In genomic region chr6:49548613-49549304, GRCh38 we compare ENCODE assay signal across 32 cellular contexts. TPM values are rescaled to one million over a fixed set of nuclear protein-coding genes. Genes with fewer than 3 reads are reported as not detected.
DNase-seq lines count a peak whose midpoint lies in the region; ATAC-seq and TF ChIP-seq lines count a peak whose summit lies in the region.
"Had no signal": no experiment of that assay in that cellular context is flagged by ENCODE, and none has a peak within 500 bp of the region (broad histone marks: within the 10 kb centered on the region; RNA-seq: fewer than 3 reads in every experiment).

No MANE protein-coding gene starts in this region.

- H3K9me3 ChIP-seq in HUES48 (ENCODE audit: control insufficient read depth, insufficient read depth, low read length) (no peaks in the 10 kb centered on the region), iPS-20b (ENCODE audit: insufficient read depth, low read depth, low read length) (no peaks in the 10 kb centered on the region)
- H3K9me3 ChIP-seq: heart right ventricle, mucosa of descending colon, ovary, right atrium auricular region had no signal

- peaks cover 34% of the 10 kb centered on the region for H3K27me3 ChIP-seq in HUES48 (ENCODE audit: control insufficient read depth, insufficient read depth, low read length)
- H3K27me3 ChIP-seq in iPS-20b (ENCODE audit: insufficient read depth, low read length): peaks cover 46% of the 10 kb centered on the region
- H3K27me3 ChIP-seq: ovary had no signal

- H3K36me3 ChIP-seq in HUES48 (ENCODE audit: control insufficient read depth, insufficient read depth, low read length) (peaks cover 6% of the 10 kb centered on the region; the same call in 1 of the 2 replicates), iPS-20b (ENCODE audit: insufficient read depth, low read depth, low read length) (peaks cover 8% of the 10 kb centered on the region; the same call in 1 of the 2 replicates)
- H3K36me3 ChIP-seq: heart right ventricle, ovary, right atrium auricular region had no signal

- H3K27ac Mint-ChIP-seq in WTC11: no peak overlapping the region
- no peak overlapping the region for H3K27ac Mint-ChIP-seq in activated CD8-positive, alpha-beta T cell treated with anti-CD3 and anti-CD28 coated beads, Interleukin-2, amount 10 ng/mL, durations not matched to agents 7 days and 5 days
- H3K27ac Mint-ChIP-seq: activated CD4-positive, alpha-beta T cell treated with anti-CD3 and anti-CD28 coated beads, Interleukin-2, amount 10 ng/mL, durations not matched to agents 7 days and 5 days; activated CD8-positive, alpha-beta memory T cell treated with anti-CD3 and anti-CD28 coated beads, Interleukin-2, amount 10 ng/mL, durations not matched to agents 7 days and 5 days; activated T-cell treated with anti-CD3 and anti-CD28 coated beads, Interleukin-2, amount 50 U/mL, for 72 hours; CD14-positive monocyte; HFFc6; nephron; stimulated activated effector memory CD8-positive, alpha-beta T cell treated with anti-CD3 and anti-CD28 coated beads, Interleukin-12 subunit alpha, Interleukin-12 subunit beta, amount 100 ng/mL, for 72 hours had no signal

- POLR2A ChIA-PET in WTC11 (lab: Charles Lee): no interaction called here
- POLR2A ChIA-PET in activated CD8-positive, alpha-beta T cell treated with anti-CD3 and anti-CD28 coated beads, Interleukin-2, amount 10 ng/mL, durations not matched to agents 7 days and 5 days (lab: Charles Lee): no interaction called here

- H3K9ac ChIP-seq in HUES48 (ENCODE audit: low read depth, low read length) (no peak overlapping the region), iPS-20b (ENCODE audit: low read depth, low read length) (peak overlapping the region; percentile 50; the same call in 1 of the 2 replicates)

- H3K4me1 ChIP-seq in HUES48 (ENCODE audit: control insufficient read depth, insufficient read depth, low read length) (peaks cover 31% of the 10 kb centered on the region), iPS-20b (ENCODE audit: insufficient read depth, low read length) (peaks cover 28% of the 10 kb centered on the region; the same call in 1 of the 2 replicates)

- H3K36me3 Mint-ChIP-seq in WTC11: peaks cover 5% of the 10 kb centered on the region
- peaks cover 3% of the 10 kb centered on the region for H3K36me3 Mint-ChIP-seq in activated CD8-positive, alpha-beta T cell treated with anti-CD3 and anti-CD28 coated beads, Interleukin-2, amount 10 ng/mL, durations not matched to agents 7 days and 5 days (ENCODE audit: low read depth)
- H3K36me3 Mint-ChIP-seq: activated CD8-positive, alpha-beta memory T cell treated with anti-CD3 and anti-CD28 coated beads, Interleukin-2, amount 10 ng/mL, durations not matched to agents 7 days and 5 days; stimulated activated effector memory CD8-positive, alpha-beta T cell treated with anti-CD3 and anti-CD28 coated beads, Interleukin-12 subunit alpha, Interleukin-12 subunit beta, amount 100 ng/mL, for 72 hours had no signal

- H3K9me3 Mint-ChIP-seq in WTC11: no peaks in the 10 kb centered on the region
- H3K9me3 Mint-ChIP-seq in activated CD8-positive, alpha-beta T cell treated with anti-CD3 and anti-CD28 coated beads, Interleukin-2, amount 10 ng/mL, durations not matched to agents 7 days and 5 days (ENCODE audit: insufficient read depth): no peaks in the 10 kb centered on the region
- H3K9me3 Mint-ChIP-seq: activated CD4-positive, alpha-beta T cell treated with anti-CD3 and anti-CD28 coated beads, Interleukin-2, amount 10 ng/mL, durations not matched to agents 7 days and 5 days; activated T-cell treated with anti-CD3 and anti-CD28 coated beads, Interleukin-2, amount 50 U/mL, for 72 hours; HFFc6; nephron; stimulated activated effector memory CD8-positive, alpha-beta T cell treated with anti-CD3 and anti-CD28 coated beads, Interleukin-12 subunit alpha, Interleukin-12 subunit beta, amount 100 ng/mL, for 72 hours had no signal

- no peak for TF ChIP-seq CTCF in WTC11 (IDR thresholded peaks at IDR 0.05)

- CTCF ChIA-PET in WTC11 (lab: Charles Lee): interaction anchor here (0.6 to 5.0 kb wide), 6 partner anchors 9 to 74 kb away, joined by 3 to 45 read pairs (median 9); no protein-coding TSS in a partner anchor
- CTCF ChIA-PET in activated CD8-positive, alpha-beta T cell treated with anti-CD3 and anti-CD28 coated beads, Interleukin-2, amount 10 ng/mL, durations not matched to agents 7 days and 5 days (lab: Charles Lee): interaction anchor here (4.4 kb wide), 1 partner anchor 17 kb away, joined by 26 read pairs; no protein-coding TSS in a partner anchor

- H3K4me1 Mint-ChIP-seq in WTC11: peaks cover 40% of the 10 kb centered on the region
- peaks cover 20% of the 10 kb centered on the region for H3K4me1 Mint-ChIP-seq in activated CD8-positive, alpha-beta T cell treated with anti-CD3 and anti-CD28 coated beads, Interleukin-2, amount 10 ng/mL, durations not matched to agents 7 days and 5 days (ENCODE audit: low read depth)

- H3K4me3 ChIP-seq in HUES48 (ENCODE audit: low read depth, low read length) (0 out of 2 replicates have a peak overlapping the region, but pooled peaks have one; percentile 19), iPS-20b (ENCODE audit: low read length) (peak overlapping the region; percentile 37; the same call in 1 of the 2 replicates)
- H3K4me3 ChIP-seq: heart right ventricle, lung, mucosa of descending colon, ovary, right atrium auricular region had no signal

- peak overlapping the region; percentile 94 for H3K27ac ChIP-seq in HUES48 (ENCODE audit: low read depth, low read length)
- H3K27ac ChIP-seq in iPS-20b (ENCODE audit: low read length): no peak overlapping the region
- H3K27ac ChIP-seq: heart right ventricle, ovary, right atrium auricular region had no signal

- ATAC-seq in WTC11 (no peak; the same call in 1 of the 2 replicates), esophagus mucosa (no peak)
- ATAC-seq in activated CD8-positive, alpha-beta T cell treated with anti-CD3 and anti-CD28 coated beads, Interleukin-2, amount 10 ng/mL, durations not matched to agents 7 days and 5 days: no peak
- ATAC-seq in stimulated activated naive CD8-positive, alpha-beta T cell treated with anti-CD3 and anti-CD28 coated beads, Interleukin-15, Interleukin-2, amounts not matched to agents 100 U/mL and 50 U/mL, for 24 hours: no peak
- ATAC-seq: activated CD8-positive, alpha-beta memory T cell treated with anti-CD3 and anti-CD28 coated beads, Interleukin-2, amount 10 ng/mL, durations not matched to agents 7 days and 5 days; activated T-cell treated with anti-CD3 and anti-CD28 coated beads, Interleukin-2, amount 50 U/mL, for 72 hours; heart right ventricle; HepG2; mucosa of descending colon; stimulated activated effector memory CD8-positive, alpha-beta T cell treated with anti-CD3 and anti-CD28 coated beads, Interleukin-12 subunit alpha, Interleukin-12 subunit beta, amount 100 ng/mL, for 72 hours had no signal

- H3K4me3 Mint-ChIP-seq in WTC11: no peak overlapping the region
- H3K4me3 Mint-ChIP-seq in activated CD8-positive, alpha-beta T cell treated with anti-CD3 and anti-CD28 coated beads, Interleukin-2, amount 10 ng/mL, durations not matched to agents 7 days and 5 days: no peak overlapping the region
- H3K4me3 Mint-ChIP-seq: activated CD4-positive, alpha-beta T cell treated with anti-CD3 and anti-CD28 coated beads, Interleukin-2, amount 10 ng/mL, durations not matched to agents 7 days and 5 days; activated CD8-positive, alpha-beta memory T cell treated with anti-CD3 and anti-CD28 coated beads, Interleukin-2, amount 10 ng/mL, durations not matched to agents 7 days and 5 days; activated T-cell treated with anti-CD3 and anti-CD28 coated beads, Interleukin-2, amount 50 U/mL, for 72 hours; HFFc6; stimulated activated effector memory CD8-positive, alpha-beta T cell treated with anti-CD3 and anti-CD28 coated beads, Interleukin-12 subunit alpha, Interleukin-12 subunit beta, amount 100 ng/mL, for 72 hours had no signal

- H3K27me3 Mint-ChIP-seq in WTC11 (ENCODE audit: low read depth): peaks cover 51% of the 10 kb centered on the region
- peaks cover 30% of the 10 kb centered on the region for H3K27me3 Mint-ChIP-seq in activated CD8-positive, alpha-beta T cell treated with anti-CD3 and anti-CD28 coated beads, Interleukin-2, amount 10 ng/mL, durations not matched to agents 7 days and 5 days (ENCODE audit: low read depth)

- DNase-seq in DMS 273 (lab: John Stamatoyannopoulos, UW; ENCODE audit: unreplicated experiment) (peak; percentile 90), WTC11 (ENCODE audit: low spot score) (peak; percentile 39)
- DNase-seq in activated CD8-positive, alpha-beta T cell treated with anti-CD3 and anti-CD28 coated beads, Interleukin-2, amount 10 ng/mL, durations not matched to agents 7 days and 5 days: no peak
- DNase-seq in stimulated activated naive CD8-positive, alpha-beta T cell treated with anti-CD3 and anti-CD28 coated beads, Interleukin-15, Interleukin-2, amounts not matched to agents 100 U/mL and 50 U/mL, for 24 hours: no peak
- DNase-seq in stimulated activated CD4-positive, alpha-beta T cell treated with anti-CD3 and anti-CD28 coated beads, Interleukin-1b, Interleukin-23, amount 100 ng/mL, for 48 hours: no peak
- DNase-seq: activated CD4-positive, alpha-beta T cell treated with anti-CD3 and anti-CD28 coated beads, Interleukin-2, amount 10 ng/mL, durations not matched to agents 7 days and 5 days; activated CD8-positive, alpha-beta memory T cell treated with anti-CD3 and anti-CD28 coated beads, Interleukin-2, amount 10 ng/mL, durations not matched to agents 7 days and 5 days; activated naive CD4-positive, alpha-beta T cell; activated T-cell treated with anti-CD3 and anti-CD28 coated beads, Interleukin-2, amount 50 U/mL, for 72 hours; effector memory CD4-positive, alpha-beta T cell; foreskin melanocyte; heart right ventricle; HFFc6; mucosa of descending colon; NCI-H1048; NCI-H1694; NCI-H526; ovary; stimulated activated CD4-positive, alpha-beta T cell treated with anti-CD3 and anti-CD28 coated beads, Interleukin-4, amount 100 ng/mL, for 1 hour; substantia nigra had no signal

TF ChIP-seq in WTC11, 78 proteins besides CTCF, POLR2A, EP300 and RAD21 (continues in another document):
- TF ChIP-seq ZNF423 (CRISPR knock-in tag; IDR thresholded peaks at IDR 0.05) (no peak), JAZF1 (CRISPR knock-in tag; IDR thresholded peaks at IDR 0.05) (no peak)

RNA-seq across cellular contexts. Expression of gene C6orf141, which starts 1.7 kb away (rescaled TPM):
- total RNA-seq in WTC11 (2021): 6.5 to 14.4 TPM (median 8.2 TPM) in 3 replicates
- under 1 TPM in 1 of 2 experiments, not detected in 1; 0.26 TPM for total RNA-seq in activated CD8-positive, alpha-beta T cell treated with anti-CD3 and anti-CD28 coated beads, Interleukin-2, amount 10 ng/mL, durations not matched to agents 7 days and 5 days
- 9.3 TPM for total RNA-seq in esophagus mucosa
- total RNA-seq: activated CD8-positive, alpha-beta memory T cell treated with anti-CD3 and anti-CD28 coated beads, Interleukin-2, amount 10 ng/mL, durations not matched to agents 7 days and 5 days; HepG2; HFFc6 had no signal

RNA-seq across cellular contexts. Expression of gene GLYATL3, which starts 49.0 kb away (rescaled TPM):
- total RNA-seq in WTC11 (2021) (not detected in 3 replicates), esophagus mucosa (not detected)
- not detected for total RNA-seq in activated CD8-positive, alpha-beta T cell treated with anti-CD3 and anti-CD28 coated beads, Interleukin-2, amount 10 ng/mL, durations not matched to agents 7 days and 5 days
- total RNA-seq: activated CD4-positive, alpha-beta T cell treated with anti-CD3 and anti-CD28 coated beads, Interleukin-2, amount 10 ng/mL, durations not matched to agents 7 days and 5 days; activated CD8-positive, alpha-beta memory T cell treated with anti-CD3 and anti-CD28 coated beads, Interleukin-2, amount 10 ng/mL, durations not matched to agents 7 days and 5 days; activated T-cell treated with anti-CD3 and anti-CD28 coated beads, Interleukin-2, amount 50 U/mL, for 72 hours; Daoy; heart right ventricle; HepG2; HFFc6; LHCN-M2; lung; mucosa of descending colon; ovary; right atrium auricular region; ureter had no signal

Comparison
In these comparisons a context has a peak if more than half of its experiments do, and no peak if none do; other contexts are left out.
1. DNase-seq: peak in DMS 273 (single experiment) and WTC11 (single experiment); none in activated CD8-positive, alpha-beta T cell treated with anti-CD3 and anti-CD28 coated beads, Interleukin-2, amount 10 ng/mL, durations not matched to agents 7 days and 5 days (single experiment), stimulated activated naive CD8-positive, alpha-beta T cell treated with anti-CD3 and anti-CD28 coated beads, Interleukin-15, Interleukin-2, amounts not matched to agents 100 U/mL and 50 U/mL, for 24 hours (single experiment) and stimulated activated CD4-positive, alpha-beta T cell treated with anti-CD3 and anti-CD28 coated beads, Interleukin-1b, Interleukin-23, amount 100 ng/mL, for 48 hours (single experiment).